In the genomic region with DNA sequence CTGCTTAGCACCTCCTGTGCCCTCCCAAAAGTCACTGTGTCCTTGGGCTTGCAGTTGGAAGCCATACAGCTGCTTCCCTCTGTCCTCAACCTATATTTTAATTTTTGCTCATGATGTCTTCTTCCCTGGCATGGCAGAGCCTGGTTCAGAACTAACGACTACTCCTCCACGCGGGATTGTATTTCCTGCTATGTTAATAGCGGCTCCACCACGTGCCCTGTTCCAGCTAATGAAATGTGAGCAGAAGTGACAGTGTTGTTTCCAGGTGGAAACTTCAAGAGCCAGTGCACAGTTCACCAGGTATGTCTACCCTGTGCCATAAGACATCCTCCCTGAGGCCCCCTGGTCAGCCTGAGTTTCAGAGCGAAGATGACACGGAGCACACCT, we compare ENCODE assay signal across 19 cellular contexts. TPM values are rescaled to one million over a fixed set of nuclear protein-coding genes. Genes with fewer than 3 reads are reported as not detected.
A peak's percentile ranks its signal among the peaks of the same experiment; 100 is the strongest.
DNase-seq lines count a peak whose midpoint lies in the region; ATAC-seq and TF ChIP-seq lines count a peak whose summit lies in the region.
"Had no signal": no experiment of that assay in that cellular context is flagged by ENCODE, and none has a peak within 500 bp of the region (broad histone marks: within the 10 kb centered on the region; RNA-seq: fewer than 3 reads in every experiment).

No MANE protein-coding gene starts in this region.

- H3K79me2 ChIP-seq in PC-3 (ENCODE audit: low read length) = no peaks in the 10 kb centered on the region

- no peak overlapping the region for H3K4me2 ChIP-seq in PC-3 (ENCODE audit: low read length)

- TF ChIP-seq RAD21 in Ishikawa (IDR thresholded peaks at IDR 0.05; ENCODE audit: low read depth) = no peak

- H3K4me1 ChIP-seq in PC-3 (ENCODE audit: insufficient read depth, low read length) (no peaks in the 10 kb centered on the region), esophagus muscularis mucosa (peaks cover 15 to 39% (median 31%) of the 10 kb centered on the region in 4 donors), psoas muscle (peaks cover 18% of the 10 kb centered on the region), foreskin keratinocyte (no peaks in the 10 kb centered on the region)
- H3K4me1 ChIP-seq: right lobe of liver had no signal

- intact Hi-C loops in PC-3 (cut with micrococcal nuclease) = no loop called here
- intact Hi-C loops in esophagus muscularis mucosa (cut with DNase I) = no loop called here
- intact Hi-C loops in psoas muscle (cut with DNase I) = no loop called here

- H3K9me2 ChIP-seq in PC-3 (replicated peaks; ENCODE audit: low read length) = no peaks in the 10 kb centered on the region

- H3K27me3 ChIP-seq in PC-3 (ENCODE audit: low read length) (no peaks in the 10 kb centered on the region), esophagus muscularis mucosa (no peaks in the 10 kb centered on the region), psoas muscle (ENCODE audit: insufficient read depth in 3 of 3, low read length in 2 of 3) (no peaks in the 10 kb centered on the region), foreskin keratinocyte (peaks cover 29% of the 10 kb centered on the region)
- H3K27me3 ChIP-seq: right lobe of liver had no signal

- TSS peak; percentile 3 for BruUV-seq in PC-3 (replicated peaks; lab: Mats Ljungman, UMichigan)

- no peaks in the 10 kb centered on the region for H4K20me1 ChIP-seq in PC-3 (ENCODE audit: low read length)

- whole genome bisulfite sequencing in esophagus muscularis mucosa = 71% methylated on average over 7 of the region's 7 CpGs
- WGBS in psoas muscle, 3 donors = 32 to 64% (median 47%) methylated on average over 7 of the region's 7 CpGs

- TF ChIP-seq EP300 in Ishikawa (IDR thresholded peaks at IDR 0.05; ENCODE audit: borderline replicate concordance) (no peak), esophagus muscularis mucosa (IDR thresholded peaks at IDR 0.05) (no peak)

- TF ChIP-seq CTCF in PC-3 (conservative IDR thresholded peaks at IDR 0.05; ENCODE audit: low read depth, low read length) = no peak
- no peak for TF ChIP-seq CTCF in esophagus muscularis mucosa (IDR thresholded peaks at IDR 0.05)
- TF ChIP-seq CTCF in psoas muscle (IDR thresholded peaks at IDR 0.05) = no peak
- no peak for TF ChIP-seq CTCF in foreskin keratinocyte (conservative IDR thresholded peaks at IDR 0.05)

- H3K27ac ChIP-seq in PC-3 (ENCODE audit: low read length) (no peak overlapping the region), esophagus muscularis mucosa (replicated peaks in 1 of 4) (peak overlapping the region; percentile 68 to 77 (median 73)), psoas muscle (peak overlapping the region; percentile 7), foreskin keratinocyte (no peak overlapping the region)
- H3K27ac ChIP-seq: right lobe of liver, VCaP had no signal

- TF ChIP-seq POLR2A in esophagus muscularis mucosa (IDR thresholded peaks at IDR 0.05; ENCODE audit: low read depth) = no peak

- no peak overlapping the region for H3K9ac ChIP-seq in PC-3 (ENCODE audit: low read length)

- no peaks in the 10 kb centered on the region for H3F3A ChIP-seq in PC-3 (ENCODE audit: low read length, unreplicated experiment)

- H2AFZ ChIP-seq in PC-3 (ENCODE audit: low read length) = no peak overlapping the region

- CTCF ChIA-PET in PC-3 (lab: Charles Lee) = no interaction called here

- POLR2A ChIA-PET in PC-3 (lab: Charles Lee; ENCODE audit: unreplicated experiment) = no interaction called here

- ATAC-seq in PC-3 (no peak; the same call in 1 of the 2 replicates), psoas muscle (peak; percentile 81 to 86 (median 84)), HG03571 (IDR thresholded peaks at IDR 0.05; ENCODE audit: unreplicated experiment) (no peak), foreskin keratinocyte (no peak), GM21515 (IDR thresholded peaks at IDR 0.05; ENCODE audit: unreplicated experiment) (no peak)
- ATAC-seq: GM12878 had no signal

- H3K4me3 ChIP-seq in PC-3 (ENCODE audit: low read length) = no peak overlapping the region
- H3K4me3 ChIP-seq in esophagus muscularis mucosa = no peak overlapping the region
- no peak overlapping the region for H3K4me3 ChIP-seq in psoas muscle
- H3K4me3 ChIP-seq: GM12878, right lobe of liver had no signal

- peaks cover 16% of the 10 kb centered on the region for H3K36me3 ChIP-seq in PC-3 (ENCODE audit: low read depth, low read length)
- H3K36me3 ChIP-seq in esophagus muscularis mucosa = peaks cover 20 to 41% (median 38%) of the 10 kb centered on the region in 4 donors
- peaks cover 0 to 34% of the 10 kb centered on the region in 2 donors for H3K36me3 ChIP-seq in psoas muscle (ENCODE audit: insufficient read depth in 1 of 2, low read depth in 1 of 2)

- no peak for DNase-seq in PC-3
- no peak for DNase-seq in esophagus muscularis mucosa (ENCODE audit: extremely low spot score)
- DNase-seq in psoas muscle = peak in 1 of 2 donors; percentile 32
- DNase-seq in foreskin keratinocyte = no peak
- DNase-seq in NCI-H1092 treated with DMSO at 0.1 percent for 48 hours (lab: John Stamatoyannopoulos, UW) = no peak
- DNase-seq: activated CD4-positive, alpha-beta memory T cell treated with anti-CD3 and anti-CD28 coated beads for 36 hours; activated T-cell treated with anti-CD3 and anti-CD28 coated beads, Interleukin-2, amount 50 U/mL, for 4 hours; AML-193; GDM1; IMR-90; kidney; right lobe of liver; stimulated activated CD4-positive, alpha-beta T cell treated with anti-CD3 and anti-CD28 coated beads, Interleukin-1b, Interleukin-23, amount 100 ng/mL, for 48 hours; T-cell had no signal

- H3K9me3 ChIP-seq in PC-3 (ENCODE audit: low read length) (peaks cover 4% of the 10 kb centered on the region; the same call in 1 of the 2 replicates), esophagus muscularis mucosa (peaks cover 0 to 11% (median 5%) of the 10 kb centered on the region in 4 donors), psoas muscle (peaks cover 6% of the 10 kb centered on the region)
- H3K9me3 ChIP-seq: right lobe of liver had no signal

TF ChIP-seq in Ishikawa, 13 proteins besides CTCF, POLR2A, EP300 and RAD21:
- TF ChIP-seq, protein P1, sequence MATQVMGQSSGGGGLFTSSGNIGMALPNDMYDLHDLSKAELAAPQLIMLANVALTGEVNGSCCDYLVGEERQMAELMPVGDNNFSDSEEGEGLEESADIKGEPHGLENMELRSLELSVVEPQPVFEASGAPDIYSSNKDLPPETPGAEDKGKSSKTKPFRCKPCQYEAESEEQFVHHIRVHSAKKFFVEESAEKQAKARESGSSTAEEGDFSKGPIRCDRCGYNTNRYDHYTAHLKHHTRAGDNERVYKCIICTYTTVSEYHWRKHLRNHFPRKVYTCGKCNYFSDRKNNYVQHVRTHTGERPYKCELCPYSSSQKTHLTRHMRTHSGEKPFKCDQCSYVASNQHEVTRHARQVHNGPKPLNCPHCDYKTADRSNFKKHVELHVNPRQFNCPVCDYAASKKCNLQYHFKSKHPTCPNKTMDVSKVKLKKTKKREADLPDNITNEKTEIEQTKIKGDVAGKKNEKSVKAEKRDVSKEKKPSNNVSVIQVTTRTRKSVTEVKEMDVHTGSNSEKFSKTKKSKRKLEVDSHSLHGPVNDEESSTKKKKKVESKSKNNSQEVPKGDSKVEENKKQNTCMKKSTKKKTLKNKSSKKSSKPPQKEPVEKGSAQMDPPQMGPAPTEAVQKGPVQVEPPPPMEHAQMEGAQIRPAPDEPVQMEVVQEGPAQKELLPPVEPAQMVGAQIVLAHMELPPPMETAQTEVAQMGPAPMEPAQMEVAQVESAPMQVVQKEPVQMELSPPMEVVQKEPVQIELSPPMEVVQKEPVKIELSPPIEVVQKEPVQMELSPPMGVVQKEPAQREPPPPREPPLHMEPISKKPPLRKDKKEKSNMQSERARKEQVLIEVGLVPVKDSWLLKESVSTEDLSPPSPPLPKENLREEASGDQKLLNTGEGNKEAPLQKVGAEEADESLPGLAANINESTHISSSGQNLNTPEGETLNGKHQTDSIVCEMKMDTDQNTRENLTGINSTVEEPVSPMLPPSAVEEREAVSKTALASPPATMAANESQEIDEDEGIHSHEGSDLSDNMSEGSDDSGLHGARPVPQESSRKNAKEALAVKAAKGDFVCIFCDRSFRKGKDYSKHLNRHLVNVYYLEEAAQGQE (IDR thresholded peaks at IDR 0.05; ENCODE audit: low read depth) = no peak
- TF ChIP-seq FOXM1 (IDR thresholded peaks at IDR 0.05; ENCODE audit: borderline replicate concordance, low read depth) (no peak), NFIC (IDR thresholded peaks at IDR 0.05) (no peak)
- TF ChIP-seq, protein P2, sequence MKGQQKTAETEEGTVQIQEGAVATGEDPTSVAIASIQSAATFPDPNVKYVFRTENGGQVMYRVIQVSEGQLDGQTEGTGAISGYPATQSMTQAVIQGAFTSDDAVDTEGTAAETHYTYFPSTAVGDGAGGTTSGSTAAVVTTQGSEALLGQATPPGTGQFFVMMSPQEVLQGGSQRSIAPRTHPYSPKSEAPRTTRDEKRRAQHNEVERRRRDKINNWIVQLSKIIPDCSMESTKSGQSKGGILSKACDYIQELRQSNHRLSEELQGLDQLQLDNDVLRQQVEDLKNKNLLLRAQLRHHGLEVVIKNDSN (IDR thresholded peaks at IDR 0.05) = peak; percentile 68
TF ChIP-seq in Ishikawa: peak in this region for 1.

RNA-seq across cellular contexts. Expression of gene DHRS3, which starts 52.1 kb away (rescaled TPM):
- 105 and 116 TPM in 2 replicates for total RNA-seq in PC-3 (2014; rRNA removed)
- total RNA-seq in esophagus muscularis mucosa = 100 to 1,000 TPM; 130 to 237 (median 200) TPM
- total RNA-seq in psoas muscle = 10 to 100 TPM; 21.7 to 78.7 (median 54.9) TPM
- 10 to 100 TPM; 27.2 to 65.1 (median 28.3) TPM for polyA plus RNA-seq in psoas muscle
- 2.6 and 6.4 TPM in 2 replicates for total RNA-seq in foreskin keratinocyte
- 3.2 and 7.0 TPM in 2 replicates for polyA plus RNA-seq in foreskin keratinocyte

Comparison
In these comparisons a context has a peak if more than half of its experiments do, and no peak if none do; other contexts are left out.
1. ATAC-seq: peak in psoas muscle (4 of 4); none in PC-3 (single experiment), HG03571 (single experiment), foreskin keratinocyte (single experiment) and GM21515 (single experiment).
2. H3K27ac ChIP-seq: peak in esophagus muscularis mucosa (4 of 4) and psoas muscle (single experiment); none in PC-3 (single experiment) and foreskin keratinocyte (single experiment).